Comparison of ENCODE assay signal across 8 cellular contexts in the genomic region with DNA sequence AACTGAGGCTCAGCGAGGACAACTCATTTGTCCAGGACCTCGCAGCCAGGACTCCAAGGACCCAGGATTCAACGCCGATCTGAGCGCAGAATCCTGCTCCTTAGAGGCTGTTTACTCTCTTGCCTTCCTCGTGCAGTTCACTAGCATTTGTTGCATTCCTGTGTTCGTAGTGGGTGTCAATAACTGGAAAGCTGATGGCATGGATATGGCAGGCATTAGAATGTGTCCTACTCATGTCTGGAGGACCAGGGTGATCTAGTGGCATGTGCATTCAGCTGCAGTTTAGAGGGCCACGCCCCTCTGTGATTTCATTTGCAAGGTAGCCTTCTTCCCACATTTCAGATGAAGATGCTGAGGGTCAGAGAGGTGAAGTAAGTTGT. TPM values are rescaled to one million over a fixed set of nuclear protein-coding genes. Genes with fewer than 3 reads are reported as not detected.
DNase-seq lines count a peak whose midpoint lies in the region; ATAC-seq and TF ChIP-seq lines count a peak whose summit lies in the region.

No MANE protein-coding gene starts in this region.

- peaks cover 15% of the 10 kb centered on the region; the same call in 1 of the 2 replicates for H3F3A ChIP-seq in PC-9 (ENCODE audit: insufficient read depth, low read depth)

- H3K4me3 ChIP-seq in Caco-2 (ENCODE audit: low read depth, low read length) (peak overlapping the region; percentile 28), PC-9 (peak overlapping the region; percentile 59), fibroblast of mammary gland (ENCODE audit: control insufficient read depth, low read depth, low read length) (peak overlapping the region; percentile 72)

- BruUV-seq in Caco-2 (replicated peaks; lab: Mats Ljungman, UMichigan) (TSS peak; percentile 68), PC-9 (replicated peaks; lab: Mats Ljungman, UMichigan) (TSS peak; percentile 57)

- H3K4me1 Mint-ChIP-seq in Caco-2 (ENCODE audit: low read depth, unreplicated experiment) (peaks cover 13% of the 10 kb centered on the region), progenitor cell of endocrine pancreas (ENCODE audit: low read depth) (peaks cover 4% of the 10 kb centered on the region)

- TF ChIP-seq CTCF in Caco-2 (IDR thresholded peaks at IDR 0.05; ENCODE audit: insufficient read depth in 1 of 2, low read depth in 1 of 2, low read length in 1 of 2, severe bottlenecking in 1 of 2, unreplicated experiment in 1 of 2) (no peak), PC-9 (conservative IDR thresholded peaks at IDR 0.05) (no peak), fibroblast of mammary gland (conservative IDR thresholded peaks at IDR 0.05; ENCODE audit: control insufficient read depth, insufficient read depth, low read depth, low read length) (no peak), progenitor cell of endocrine pancreas (IDR thresholded peaks at IDR 0.05; ENCODE audit: unreplicated experiment) (no peak)

- H3K4me1 ChIP-seq in Caco-2, result 0 out of 2 replicates have a peak, but pooled peaks cover 8% of the 10 kb centered on the region
- H3K4me1 ChIP-seq in PC-9 (replicated peaks; ENCODE audit: insufficient read depth), result peaks cover 27% of the 10 kb centered on the region

- H3K9me3 ChIP-seq in Caco-2 (no peaks in the 10 kb centered on the region), PC-9 (ENCODE audit: insufficient read depth, low read depth) (no peaks in the 10 kb centered on the region)

- H4K20me1 ChIP-seq in PC-9 (ENCODE audit: insufficient read depth), result no peaks in the 10 kb centered on the region

- no peaks in the 10 kb centered on the region for H3K79me2 ChIP-seq in PC-9 (ENCODE audit: low read depth)

- no peak overlapping the region for H3K27ac ChIP-seq in PC-9

- peak overlapping the region; percentile 96 for H3K4me2 ChIP-seq in PC-9

- no peaks in the 10 kb centered on the region for H3K36me3 ChIP-seq in Caco-2 (ENCODE audit: control insufficient read depth, insufficient read depth, low read length)
- no peaks in the 10 kb centered on the region for H3K36me3 ChIP-seq in PC-9 (ENCODE audit: low read depth)

- H2AFZ ChIP-seq in PC-9, result peak overlapping the region; percentile 70

- peaks cover 11% of the 10 kb centered on the region for H3K27me3 Mint-ChIP-seq in Caco-2 (ENCODE audit: insufficient read depth, unreplicated experiment)
- H3K27me3 Mint-ChIP-seq in progenitor cell of endocrine pancreas, result peaks cover 85% of the 10 kb centered on the region

- DNase-seq in Caco-2, result no peak
- peak in 1 of 2 experiments; percentile 58 for DNase-seq in PC-9
- peak; percentile 46 for DNase-seq in fibroblast of mammary gland (ENCODE audit: low read depth)
- DNase-seq in progenitor cell of endocrine pancreas (ENCODE audit: low spot score, unreplicated experiment), result no peak
- DNase-seq in NK-92 (lab: John Stamatoyannopoulos, UW; ENCODE audit: unreplicated experiment), result no peak
- no peak for DNase-seq in activated effector memory CD4-positive, alpha-beta T cell treated with anti-CD3 and anti-CD28 coated beads, Interleukin-2, amount 50 U/mL, for 16 hours

- no peaks in the 10 kb centered on the region for H3K9me3 Mint-ChIP-seq in Caco-2 (ENCODE audit: unreplicated experiment)
- H3K9me3 Mint-ChIP-seq in progenitor cell of endocrine pancreas (ENCODE audit: low read depth), result no peaks in the 10 kb centered on the region

- peak overlapping the region; percentile 70 for H3K4me3 Mint-ChIP-seq in Caco-2 (ENCODE audit: unreplicated experiment)
- peak overlapping the region; percentile 65 for H3K4me3 Mint-ChIP-seq in progenitor cell of endocrine pancreas (ENCODE audit: low read depth)

- H3K27ac Mint-ChIP-seq in Caco-2 (ENCODE audit: unreplicated experiment) (no peak overlapping the region), progenitor cell of endocrine pancreas (no peak overlapping the region)

- H3K9me2 ChIP-seq in PC-9 (ENCODE audit: insufficient read depth), result no peaks in the 10 kb centered on the region

- POLR2A ChIA-PET in Caco-2 (lab: Charles Lee) (interaction anchor here (0.6 to 1.2 kb wide), 4 partner anchors 8 to 649 kb away, joined by 3 read pairs; no protein-coding TSS in a partner anchor), PC-9 (lab: Charles Lee; ENCODE audit: unreplicated experiment) (interaction anchor here (0.6 to 1.1 kb wide), 7 partner anchors 18 to 153 kb away, joined by 3 to 10 read pairs (median 3); no protein-coding TSS in a partner anchor)

- H3K27me3 ChIP-seq in Caco-2 (replicated peaks; ENCODE audit: control insufficient read depth, insufficient read depth, low read length), result peaks cover 4% of the 10 kb centered on the region
- H3K27me3 ChIP-seq in PC-9 (ENCODE audit: insufficient read depth, low read depth), result no peaks in the 10 kb centered on the region

- CTCF ChIA-PET in Caco-2 (lab: Charles Lee) (interaction anchor here (0.9 to 1.1 kb wide), 2 partner anchors 94 to 132 kb away, joined by 3 to 4 read pairs; no protein-coding TSS in a partner anchor), PC-9 (lab: Charles Lee) (interaction anchor here (0.6 kb wide), 1 partner anchor 307 kb away, joined by 3 read pairs; no protein-coding TSS in a partner anchor)

- no peak for ATAC-seq in GM19395 (IDR thresholded peaks at IDR 0.05; ENCODE audit: unreplicated experiment)
- ATAC-seq in HG02938 (IDR thresholded peaks at IDR 0.05; ENCODE audit: unreplicated experiment), result no peak

- H3K36me3 Mint-ChIP-seq in Caco-2 (ENCODE audit: insufficient read depth, unreplicated experiment) (no peaks in the 10 kb centered on the region), progenitor cell of endocrine pancreas (ENCODE audit: insufficient read depth) (no peaks in the 10 kb centered on the region)

- intact Hi-C loops in Caco-2 (cut with micrococcal nuclease; ENCODE audit: unreplicated experiment) (no loop called here), PC-9 (cut with micrococcal nuclease; ENCODE audit: unreplicated experiment) (no loop called here)

RNA-seq across cellular contexts. Expression of gene CRISPLD2, which starts 0.5 kb away (rescaled TPM):
- total RNA-seq in Caco-2 (2022), result 4.0 and 4.2 TPM in 2 replicates
- total RNA-seq in PC-9 (2021), result 18.6 and 19.9 TPM in 2 replicates
- total RNA-seq in progenitor cell of endocrine pancreas, result 10.0 and 11.0 TPM in 2 replicates
